ENCODE assay signal across 1 cellular context in genomic region chr11:13065200-13065787, GRCh38.
A peak's percentile ranks its signal among the peaks of the same experiment; 100 is the strongest.
TF ChIP-seq lines count a peak whose summit lies in the region.

No MANE protein-coding gene starts in this region.

TF ChIP-seq in HepG2, 621 proteins besides CTCF, POLR2A, EP300 and RAD21 (continued from another document and continues in another):
- TF ChIP-seq, protein P1, sequence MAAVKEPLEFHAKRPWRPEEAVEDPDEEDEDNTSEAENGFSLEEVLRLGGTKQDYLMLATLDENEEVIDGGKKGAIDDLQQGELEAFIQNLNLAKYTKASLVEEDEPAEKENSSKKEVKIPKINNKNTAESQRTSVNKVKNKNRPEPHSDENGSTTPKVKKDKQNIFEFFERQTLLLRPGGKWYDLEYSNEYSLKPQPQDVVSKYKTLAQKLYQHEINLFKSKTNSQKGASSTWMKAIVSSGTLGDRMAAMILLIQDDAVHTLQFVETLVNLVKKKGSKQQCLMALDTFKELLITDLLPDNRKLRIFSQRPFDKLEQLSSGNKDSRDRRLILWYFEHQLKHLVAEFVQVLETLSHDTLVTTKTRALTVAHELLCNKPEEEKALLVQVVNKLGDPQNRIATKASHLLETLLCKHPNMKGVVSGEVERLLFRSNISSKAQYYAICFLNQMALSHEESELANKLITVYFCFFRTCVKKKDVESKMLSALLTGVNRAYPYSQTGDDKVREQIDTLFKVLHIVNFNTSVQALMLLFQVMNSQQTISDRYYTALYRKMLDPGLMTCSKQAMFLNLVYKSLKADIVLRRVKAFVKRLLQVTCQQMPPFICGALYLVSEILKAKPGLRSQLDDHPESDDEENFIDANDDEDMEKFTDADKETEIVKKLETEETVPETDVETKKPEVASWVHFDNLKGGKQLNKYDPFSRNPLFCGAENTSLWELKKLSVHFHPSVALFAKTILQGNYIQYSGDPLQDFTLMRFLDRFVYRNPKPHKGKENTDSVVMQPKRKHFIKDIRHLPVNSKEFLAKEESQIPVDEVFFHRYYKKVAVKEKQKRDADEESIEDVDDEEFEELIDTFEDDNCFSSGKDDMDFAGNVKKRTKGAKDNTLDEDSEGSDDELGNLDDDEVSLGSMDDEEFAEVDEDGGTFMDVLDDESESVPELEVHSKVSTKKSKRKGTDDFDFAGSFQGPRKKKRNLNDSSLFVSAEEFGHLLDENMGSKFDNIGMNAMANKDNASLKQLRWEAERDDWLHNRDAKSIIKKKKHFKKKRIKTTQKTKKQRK (IDR thresholded peaks at IDR 0.05; ENCODE audit: low read length), result no peak
- TF ChIP-seq NR0B2 (CRISPR knock-in tag; IDR thresholded peaks at IDR 0.05), result no peak
- TF ChIP-seq ZFP36L2 (CRISPR knock-in tag; IDR thresholded peaks at IDR 0.05), result no peak
- TF ChIP-seq ZBTB21 (CRISPR knock-in tag; IDR thresholded peaks at IDR 0.05), result no peak
- no peak for TF ChIP-seq ZNF550 (CRISPR knock-in tag; IDR thresholded peaks at IDR 0.05; ENCODE audit: borderline replicate concordance)
- TF ChIP-seq, protein P2, sequence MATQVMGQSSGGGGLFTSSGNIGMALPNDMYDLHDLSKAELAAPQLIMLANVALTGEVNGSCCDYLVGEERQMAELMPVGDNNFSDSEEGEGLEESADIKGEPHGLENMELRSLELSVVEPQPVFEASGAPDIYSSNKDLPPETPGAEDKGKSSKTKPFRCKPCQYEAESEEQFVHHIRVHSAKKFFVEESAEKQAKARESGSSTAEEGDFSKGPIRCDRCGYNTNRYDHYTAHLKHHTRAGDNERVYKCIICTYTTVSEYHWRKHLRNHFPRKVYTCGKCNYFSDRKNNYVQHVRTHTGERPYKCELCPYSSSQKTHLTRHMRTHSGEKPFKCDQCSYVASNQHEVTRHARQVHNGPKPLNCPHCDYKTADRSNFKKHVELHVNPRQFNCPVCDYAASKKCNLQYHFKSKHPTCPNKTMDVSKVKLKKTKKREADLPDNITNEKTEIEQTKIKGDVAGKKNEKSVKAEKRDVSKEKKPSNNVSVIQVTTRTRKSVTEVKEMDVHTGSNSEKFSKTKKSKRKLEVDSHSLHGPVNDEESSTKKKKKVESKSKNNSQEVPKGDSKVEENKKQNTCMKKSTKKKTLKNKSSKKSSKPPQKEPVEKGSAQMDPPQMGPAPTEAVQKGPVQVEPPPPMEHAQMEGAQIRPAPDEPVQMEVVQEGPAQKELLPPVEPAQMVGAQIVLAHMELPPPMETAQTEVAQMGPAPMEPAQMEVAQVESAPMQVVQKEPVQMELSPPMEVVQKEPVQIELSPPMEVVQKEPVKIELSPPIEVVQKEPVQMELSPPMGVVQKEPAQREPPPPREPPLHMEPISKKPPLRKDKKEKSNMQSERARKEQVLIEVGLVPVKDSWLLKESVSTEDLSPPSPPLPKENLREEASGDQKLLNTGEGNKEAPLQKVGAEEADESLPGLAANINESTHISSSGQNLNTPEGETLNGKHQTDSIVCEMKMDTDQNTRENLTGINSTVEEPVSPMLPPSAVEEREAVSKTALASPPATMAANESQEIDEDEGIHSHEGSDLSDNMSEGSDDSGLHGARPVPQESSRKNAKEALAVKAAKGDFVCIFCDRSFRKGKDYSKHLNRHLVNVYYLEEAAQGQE (IDR thresholded peaks at IDR 0.05; ENCODE audit: borderline replicate concordance in 1 of 2, low read depth in 1 of 2, low read length in 2 of 2), result no peak
- TF ChIP-seq ZBTB46 (CRISPR knock-in tag; IDR thresholded peaks at IDR 0.05; ENCODE audit: borderline replicate concordance), result no peak
- TF ChIP-seq IKZF1 (IDR thresholded peaks at IDR 0.05), result no peak
- no peak for TF ChIP-seq CERS6 (CRISPR knock-in tag; IDR thresholded peaks at IDR 0.05)
- peak; percentile 38; the same call in 1 of the 2 replicates for TF ChIP-seq FOXK1 (CRISPR knock-in tag; IDR thresholded peaks at IDR 0.05; ENCODE audit: borderline replicate concordance, low read depth)
- no peak for TF ChIP-seq ZNF251 (CRISPR knock-in tag; IDR thresholded peaks at IDR 0.05)
- TF ChIP-seq EED (CRISPR knock-in tag; IDR thresholded peaks at IDR 0.05), result no peak
- no peak for TF ChIP-seq SOX13 (IDR thresholded peaks at IDR 0.05)
- peak in 1 of 2 experiments; percentile 59; a peak in 2 of 4 replicates for TF ChIP-seq SOX13 (CRISPR knock-in tag; conservative IDR thresholded peaks at IDR 0.05 in 1 of 2, IDR thresholded peaks at IDR 0.05 in 1 of 2)
- TF ChIP-seq ZBTB8A (CRISPR knock-in tag; IDR thresholded peaks at IDR 0.05; ENCODE audit: borderline replicate concordance, low read depth), result no peak
- TF ChIP-seq FOXC1 (CRISPR knock-in tag; IDR thresholded peaks at IDR 0.05; ENCODE audit: borderline replicate concordance), result no peak
- no peak for TF ChIP-seq SIN3A (IDR thresholded peaks at IDR 0.05; ENCODE audit: borderline replicate concordance, low read depth, low read length)
- TF ChIP-seq ZNF7 (CRISPR knock-in tag; IDR thresholded peaks at IDR 0.05), result 0 out of 2 replicates have a peak, but pooled peaks have one; percentile 10
- TF ChIP-seq GATAD2A (CRISPR knock-in tag; IDR thresholded peaks at IDR 0.05), result peak; percentile 77
- 0 out of 2 replicates have a peak, but pooled peaks have one; percentile 22 for TF ChIP-seq ELF3 (CRISPR knock-in tag; IDR thresholded peaks at IDR 0.05)
- peak; percentile 22; the same call in 1 of the 2 replicates for TF ChIP-seq ZNF501 (CRISPR knock-in tag; IDR thresholded peaks at IDR 0.05)
- TF ChIP-seq, protein P3, sequence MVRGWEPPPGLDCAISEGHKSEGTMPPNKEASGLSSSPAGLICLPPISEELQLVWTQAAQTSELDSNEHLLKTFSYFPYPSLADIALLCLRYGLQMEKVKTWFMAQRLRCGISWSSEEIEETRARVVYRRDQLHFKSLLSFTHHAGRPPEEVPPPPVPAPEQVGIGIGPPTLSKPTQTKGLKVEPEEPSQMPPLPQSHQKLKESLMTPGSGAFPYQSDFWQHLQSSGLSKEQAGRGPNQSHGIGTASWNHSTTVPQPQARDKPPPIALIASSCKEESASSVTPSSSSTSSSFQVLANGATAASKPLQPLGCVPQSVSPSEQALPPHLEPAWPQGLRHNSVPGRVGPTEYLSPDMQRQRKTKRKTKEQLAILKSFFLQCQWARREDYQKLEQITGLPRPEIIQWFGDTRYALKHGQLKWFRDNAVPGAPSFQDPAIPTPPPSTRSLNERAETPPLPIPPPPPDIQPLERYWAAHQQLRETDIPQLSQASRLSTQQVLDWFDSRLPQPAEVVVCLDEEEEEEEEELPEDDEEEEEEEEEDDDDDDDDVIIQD (CRISPR knock-in tag; IDR thresholded peaks at IDR 0.05; ENCODE audit: low read depth), result peak; percentile 39; the same call in 1 of the 2 replicates
- no peak for TF ChIP-seq ETV6 (CRISPR knock-in tag; conservative IDR thresholded peaks at IDR 0.05)
- no peak for TF ChIP-seq BATF2 (CRISPR knock-in tag; IDR thresholded peaks at IDR 0.05)
- no peak for TF ChIP-seq ZNF841 (CRISPR knock-in tag; IDR thresholded peaks at IDR 0.05; ENCODE audit: borderline replicate concordance)
- TF ChIP-seq, protein P4, sequence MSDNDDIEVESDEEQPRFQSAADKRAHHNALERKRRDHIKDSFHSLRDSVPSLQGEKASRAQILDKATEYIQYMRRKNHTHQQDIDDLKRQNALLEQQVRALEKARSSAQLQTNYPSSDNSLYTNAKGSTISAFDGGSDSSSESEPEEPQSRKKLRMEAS (IDR thresholded peaks at IDR 0.05), result no peak; the same call in 1 of the 2 replicates
- TF ChIP-seq PLRG1 (conservative IDR thresholded peaks at IDR 0.05), result no peak
- TF ChIP-seq SOX6 (IDR thresholded peaks at IDR 0.05), result no peak
- peak; percentile 47; the same call in 1 of the 2 replicates for TF ChIP-seq SOX6 (CRISPR knock-in tag; IDR thresholded peaks at IDR 0.05)
- no peak for TF ChIP-seq ZNF446 (CRISPR knock-in tag; IDR thresholded peaks at IDR 0.05)
- 0 out of 2 replicates have a peak, but pooled peaks have one; percentile 20 for TF ChIP-seq ZNF792 (CRISPR knock-in tag; IDR thresholded peaks at IDR 0.05)
- TF ChIP-seq U2AF2 (IDR thresholded peaks at IDR 0.05; ENCODE audit: low read depth, low read length), result no peak
- TF ChIP-seq HNF4G (IDR thresholded peaks at IDR 0.05; ENCODE audit: borderline replicate concordance, low read depth, low read length), result peak; percentile 78
- 0 out of 2 replicates have a peak, but pooled peaks have one; percentile 40 for TF ChIP-seq HNF4G (CRISPR knock-in tag; IDR thresholded peaks at IDR 0.05; ENCODE audit: borderline replicate concordance, low read depth)
- TF ChIP-seq ZNF275 (CRISPR knock-in tag; IDR thresholded peaks at IDR 0.05; ENCODE audit: borderline replicate concordance), result no peak
- TF ChIP-seq ZNF639 (CRISPR knock-in tag; conservative IDR thresholded peaks at IDR 0.05), result no peak
- no peak for TF ChIP-seq CHCHD3 (CRISPR knock-in tag; IDR thresholded peaks at IDR 0.05)
- TF ChIP-seq THAP11 (CRISPR knock-in tag; IDR thresholded peaks at IDR 0.05), result 0 out of 2 replicates have a peak, but pooled peaks have one; percentile 18
- TF ChIP-seq FOXO1 (CRISPR knock-in tag; IDR thresholded peaks at IDR 0.05), result peak; percentile 51; the same call in 1 of the 2 replicates
- TF ChIP-seq POLR2AphosphoS5 (IDR thresholded peaks at IDR 0.05; ENCODE audit: low read depth, low read length), result no peak
- no peak for TF ChIP-seq SNAPC2 (CRISPR knock-in tag; IDR thresholded peaks at IDR 0.05)
- TF ChIP-seq ZNF740 (CRISPR knock-in tag; IDR thresholded peaks at IDR 0.05), result no peak
- no peak for TF ChIP-seq CHD2 (IDR thresholded peaks at IDR 0.05; ENCODE audit: low read depth, low read length)
- TF ChIP-seq CHD4 (IDR thresholded peaks at IDR 0.05; ENCODE audit: borderline replicate concordance, low read length), result no peak
- TF ChIP-seq, protein P5, sequence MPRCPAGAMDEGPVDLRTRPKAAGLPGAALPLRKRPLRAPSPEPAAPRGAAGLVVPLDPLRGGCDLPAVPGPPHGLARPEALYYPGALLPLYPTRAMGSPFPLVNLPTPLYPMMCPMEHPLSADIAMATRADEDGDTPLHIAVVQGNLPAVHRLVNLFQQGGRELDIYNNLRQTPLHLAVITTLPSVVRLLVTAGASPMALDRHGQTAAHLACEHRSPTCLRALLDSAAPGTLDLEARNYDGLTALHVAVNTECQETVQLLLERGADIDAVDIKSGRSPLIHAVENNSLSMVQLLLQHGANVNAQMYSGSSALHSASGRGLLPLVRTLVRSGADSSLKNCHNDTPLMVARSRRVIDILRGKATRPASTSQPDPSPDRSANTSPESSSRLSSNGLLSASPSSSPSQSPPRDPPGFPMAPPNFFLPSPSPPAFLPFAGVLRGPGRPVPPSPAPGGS (CRISPR knock-in tag; IDR thresholded peaks at IDR 0.05), result no peak
- no peak for TF ChIP-seq ZNF547 (CRISPR knock-in tag; IDR thresholded peaks at IDR 0.05)
